1 cellular context compared by ENCODE assay signal in genomic region chr15:99550077-99550476, GRCh38.
TF ChIP-seq lines count a peak whose summit lies in the region.

No MANE protein-coding gene starts in this region.

TF ChIP-seq in K562, 482 proteins besides CTCF, POLR2A, EP300 and RAD21 (continued from another document):
- no peak for TF ChIP-seq FOXO4 (CRISPR knock-in tag; IDR thresholded peaks at IDR 0.05)
- no peak for TF ChIP-seq NCOA1 (IDR thresholded peaks at IDR 0.05; ENCODE audit: low read depth)
- peak; percentile 35; the same call in 1 of the 2 replicates for TF ChIP-seq C11orf30 (IDR thresholded peaks at IDR 0.05; ENCODE audit: low read depth)
- peak; percentile 67 for TF ChIP-seq FOSL1 (tag; conservative IDR thresholded peaks at IDR 0.05)
- peak; percentile 44; the same call in 1 of the 2 replicates for TF ChIP-seq MAFG (tag; conservative IDR thresholded peaks at IDR 0.05)
- peak; percentile 26; the same call in 1 of the 2 replicates for TF ChIP-seq HMBOX1 (IDR thresholded peaks at IDR 0.05)
- peak; percentile 10 for TF ChIP-seq MEIS2 (IDR thresholded peaks at IDR 0.05; ENCODE audit: partially characterized antibody)
